Comparison of ENCODE assay signal across 8 cellular contexts in genomic region chr17:74749262-74750038, GRCh38. TPM values are rescaled to one million over a fixed set of nuclear protein-coding genes. Genes with fewer than 3 reads are reported as not detected.
A peak's percentile ranks its signal among the peaks of the same experiment; 100 is the strongest.
DNase-seq lines count a peak whose midpoint lies in the region; ATAC-seq and TF ChIP-seq lines count a peak whose summit lies in the region.

No MANE protein-coding gene starts in this region.

- CTCF ChIA-PET in CD8-positive, alpha-beta memory T cell (lab: Charles Lee), result interaction anchor here (0.5 to 15.2 kb wide), 11 partner anchors 9 to 534 kb away, joined by 3 to 214 read pairs (median 9); partner anchors contain the start of genes GRIN2C, NAT9 and RAB37
- CTCF ChIA-PET in HCT116 (lab: Charles Lee), result interaction anchor here (1.1 to 1.9 kb wide), 5 partner anchors 13 to 381 kb away, joined by 3 to 8 read pairs (median 6); partner anchors contain the start of genes NAT9 and RAB37

- peak overlapping the region; percentile 87 for H3K4me2 ChIP-seq in HCT116 (ENCODE audit: low read length)

- H3K27me3 Mint-ChIP-seq in CD8-positive, alpha-beta memory T cell, result no peaks in the 10 kb centered on the region

- no peak overlapping the region for H2AFZ ChIP-seq in HCT116 (ENCODE audit: low read depth, low read length, poor library complexity, severe bottlenecking)

- H4K20me1 ChIP-seq in HCT116 (ENCODE audit: insufficient read depth), result peaks cover 3% of the 10 kb centered on the region; the same call in 1 of the 2 replicates

- H3K9me3 ChIP-seq in CD8-positive, alpha-beta memory T cell (ENCODE audit: low read length), result no peaks in the 10 kb centered on the region
- H3K9me3 ChIP-seq in HCT116 (ENCODE audit: control insufficient read depth in 1 of 2, insufficient read depth in 1 of 2, low read depth in 1 of 2, low read length in 2 of 2), result no peaks in the 10 kb centered on the region

- H3K79me2 ChIP-seq in HCT116 (ENCODE audit: insufficient read depth, low read length), result peaks cover 57% of the 10 kb centered on the region

- peak overlapping the region; percentile 95 to 100 (median 98) for H3K4me3 Mint-ChIP-seq in CD8-positive, alpha-beta memory T cell

- RAD21 ChIA-PET in HCT116 (lab: Charles Lee; ENCODE audit: low non-redundant PET in 1 of 2, low total read pairs in 2 of 2, uncharacterized antibody in 2 of 2, unreplicated experiment in 2 of 2), result no interaction called here

- H3K4me1 ChIP-seq in CD8-positive, alpha-beta memory T cell (ENCODE audit: insufficient read depth, low read length), result peaks cover 72% of the 10 kb centered on the region
- peaks cover 35 to 59% of the 10 kb centered on the region in 2 experiments for H3K4me1 ChIP-seq in HCT116 (ENCODE audit: control insufficient read depth in 1 of 2, insufficient read depth in 2 of 2, low read length in 2 of 2)

- H3K9me3 Mint-ChIP-seq in CD8-positive, alpha-beta memory T cell, result no peaks in the 10 kb centered on the region

- H3K4me3 ChIP-seq in CD8-positive, alpha-beta memory T cell (ENCODE audit: low read length), result peak overlapping the region; percentile 95
- H3K4me3 ChIP-seq in HCT116 (replicated peaks in 1 of 2; ENCODE audit: low read depth in 1 of 2, low read length in 2 of 2) (peak overlapping the region; percentile 74 to 90), astrocyte of the spinal cord (ENCODE audit: low read depth, low read length) (peak overlapping the region; percentile 72)

- H3K27me3 ChIP-seq in CD8-positive, alpha-beta memory T cell (ENCODE audit: insufficient read depth, low read length, poor library complexity, severe bottlenecking), result no peaks in the 10 kb centered on the region
- no peaks in the 10 kb centered on the region for H3K27me3 ChIP-seq in HCT116 (ENCODE audit: insufficient read depth, low read length)

- H3K27ac Mint-ChIP-seq in CD8-positive, alpha-beta memory T cell, result peak overlapping the region; percentile 78 to 96 (median 93)

- peak overlapping the region; percentile 76 for H3K27ac ChIP-seq in CD8-positive, alpha-beta memory T cell (ENCODE audit: low read depth, low read length)
- peak overlapping the region; percentile 81 for H3K27ac ChIP-seq in HCT116 (ENCODE audit: low read depth, low read length)

- ATAC-seq in HCT116, result peak; percentile 17
- peak; percentile 30 for ATAC-seq in left colon

- BruUV-seq in HCT116 (replicated peaks; lab: Mats Ljungman, UMichigan), result no TSS peak

- no peak for TF ChIP-seq CTCF in HCT116 (IDR thresholded peaks at IDR 0.05 in 2 of 3, conservative IDR thresholded peaks at IDR 0.05 in 1 of 3; ENCODE audit: borderline replicate concordance in 1 of 3, insufficient read depth in 1 of 3, low read depth in 2 of 3, low read length in 2 of 3)
- TF ChIP-seq CTCF in astrocyte of the spinal cord (IDR thresholded peaks at IDR 0.05; ENCODE audit: low read depth, low read length), result no peak

- peak overlapping the region; percentile 79 for H3K9ac ChIP-seq in HCT116 (ENCODE audit: low read length)

- POLR2A ChIA-PET in CD8-positive, alpha-beta memory T cell (lab: Charles Lee), result interaction anchor here (0.6 to 3.8 kb wide), 9 partner anchors 10 to 382 kb away, joined by 4 to 39 read pairs (median 11); partner anchors contain the start of genes FDXR, NAT9, NT5C and RAB37
- POLR2A ChIA-PET in HCT116 (lab: Charles Lee), result interaction anchor here (1.2 to 3.2 kb wide), 5 partner anchors 10 to 123 kb away, joined by 4 to 18 read pairs (median 9); partner anchors contain the start of genes FDXR, NAT9 and RAB37

- H3K4me1 Mint-ChIP-seq in CD8-positive, alpha-beta memory T cell, result peaks cover 57 to 71% (median 65%) of the 10 kb centered on the region in 3 donors

- DNase-seq in CD8-positive, alpha-beta memory T cell, result peak in 3 of 5 donors; percentile 30 to 71 (median 48)
- DNase-seq in HCT116 (ENCODE audit: low read depth, low spot score) (no peak), astrocyte of the spinal cord (ENCODE audit: low read depth, low spot score) (peak; percentile 25), left colon (peak; percentile 63), NCI-H2107 treated with DMSO at 0.1 percent for 48 hours (lab: John Stamatoyannopoulos, UW; ENCODE audit: unreplicated experiment) (no peak), NCI-H2107 (lab: John Stamatoyannopoulos, UW) (no peak)
- DNase-seq in stimulated activated naive CD4-positive, alpha-beta T cell treated with Interleukin-2 at 50 U/mL for 16 hours (lab: John Stamatoyannopoulos, UW), result peak; percentile 36

- peaks cover 17 to 44% (median 18%) of the 10 kb centered on the region in 3 donors for H3K36me3 Mint-ChIP-seq in CD8-positive, alpha-beta memory T cell

- TF ChIP-seq POLR2A in HCT116 (IDR thresholded peaks at IDR 0.05; ENCODE audit: borderline replicate concordance, extremely low read depth, insufficient read depth, insufficient read length), result no peak

- H3K36me3 ChIP-seq in CD8-positive, alpha-beta memory T cell (ENCODE audit: insufficient read depth, low read length), result peaks cover 12% of the 10 kb centered on the region
- H3K36me3 ChIP-seq in HCT116 (ENCODE audit: control insufficient read depth in 1 of 2, insufficient read depth in 2 of 2, low read length in 2 of 2), result peaks cover 0 to 2% of the 10 kb centered on the region in 2 experiments; a peak in 2 of 4 replicates

- in situ Hi-C loops in astrocyte of the spinal cord (cut with HindIII; ENCODE audit: low sequenced_read_pairs), result no loop called here

- no peak for TF ChIP-seq RAD21 in HCT116 (IDR thresholded peaks at IDR 0.05; ENCODE audit: low read depth)

- H3K9me2 ChIP-seq in HCT116 (ENCODE audit: insufficient read depth), result no peaks in the 10 kb centered on the region

- intact Hi-C loops in HCT116 (cut with micrococcal nuclease), result no loop called here
- intact Hi-C loops in left colon (cut with DNase I, micrococcal nuclease), result loop anchor here in 1 of 2 donors (5.0 kb wide), 1 partner anchor 118 kb away; no protein-coding TSS in a partner anchor

TF ChIP-seq in HCT116, 20 proteins besides CTCF, POLR2A, EP300 and RAD21 (continues in another document):
- TF ChIP-seq POLR2AphosphoS5 (IDR thresholded peaks at IDR 0.05; ENCODE audit: low read depth, low read length) (no peak), CBX3 (IDR thresholded peaks at IDR 0.05; ENCODE audit: low read depth) (no peak)

TF ChIP-seq in PFSK-1, 5 proteins besides CTCF, POLR2A, EP300 and RAD21:
- TF ChIP-seq TAF1 (IDR thresholded peaks at IDR 0.05; ENCODE audit: borderline replicate concordance, insufficient read depth, low read length) (no peak), SIN3A (IDR thresholded peaks at IDR 0.05; ENCODE audit: borderline replicate concordance, insufficient read depth, low read length) (no peak), FOXP2 (optimal IDR thresholded peaks at IDR 0.05; ENCODE audit: borderline replicate concordance, extremely low read depth, extremely low read length, insufficient read depth) (peak; percentile 7), POLR2AphosphoS5 (IDR thresholded peaks at IDR 0.05; ENCODE audit: low read depth, low read length) (no peak), REST (IDR thresholded peaks at IDR 0.05; ENCODE audit: insufficient read depth in 1 of 2, low read depth in 2 of 2, low read length in 2 of 2) (no peak)

RNA-seq across cellular contexts. Expression of gene NHERF1, which starts 1.0 kb away (rescaled TPM):
- total RNA-seq in CD8-positive, alpha-beta memory T cell, result 100 to 1,000 TPM; 131 to 133 TPM
- polyA plus RNA-seq in CD8-positive, alpha-beta memory T cell, result 674 TPM
- total RNA-seq in HCT116 (2021; ENCODE audit: unreplicated experiment) (129 TPM), left colon (100 to 1,000 TPM; 186 to 256 TPM)
- polyA plus RNA-seq in HCT116 (2012), result 71.3 and 81.9 TPM in 2 replicates
- 34.4 TPM for polyA plus RNA-seq in PFSK-1 (2012; ENCODE audit: insufficient read length, low read depth)

RNA-seq across cellular contexts. Expression of gene RAB37, which starts 12.4 kb away (rescaled TPM):
- 1 to 10 TPM; 5.8 to 6.0 TPM for total RNA-seq in CD8-positive, alpha-beta memory T cell
- polyA plus RNA-seq in CD8-positive, alpha-beta memory T cell, result 125 TPM
- total RNA-seq in HCT116 (2021; ENCODE audit: unreplicated experiment), result 8.2 TPM
- 10.4 and 11.7 TPM in 2 replicates for polyA plus RNA-seq in HCT116 (2012)
- polyA plus RNA-seq in PFSK-1 (2012; ENCODE audit: insufficient read length, low read depth), result not detected
- 10 to 100 TPM in 1 of 2 donors, 1 to 10 TPM in 1; 7.6 to 14.2 TPM for total RNA-seq in left colon

RNA-seq across cellular contexts. Expression of gene NAT9, which starts 26.7 kb away (rescaled TPM):
- 10 to 100 TPM; 42.7 to 44.5 TPM for total RNA-seq in CD8-positive, alpha-beta memory T cell
- 17.1 TPM for polyA plus RNA-seq in CD8-positive, alpha-beta memory T cell
- total RNA-seq in HCT116 (2021; ENCODE audit: unreplicated experiment), result 88.7 TPM
- polyA plus RNA-seq in HCT116 (2012), result 67.7 and 68.5 TPM in 2 replicates
- polyA plus RNA-seq in PFSK-1 (2012; ENCODE audit: insufficient read length, low read depth), result 78.2 TPM
- 10 to 100 TPM; 30.7 to 42.8 TPM for total RNA-seq in left colon

RNA-seq across cellular contexts. Expression of gene CD300LF, which starts 36.7 kb away (rescaled TPM):
- not detected for total RNA-seq in CD8-positive, alpha-beta memory T cell
- polyA plus RNA-seq in CD8-positive, alpha-beta memory T cell, result not detected
- not detected for total RNA-seq in HCT116 (2021; ENCODE audit: unreplicated experiment)
- polyA plus RNA-seq in HCT116 (2012), result not detected in 2 replicates
- polyA plus RNA-seq in PFSK-1 (2012; ENCODE audit: insufficient read length, low read depth), result not detected
- 1 to 10 TPM in 1 of 2 donors, under 1 TPM in 1; 0.82 to 2.0 TPM for total RNA-seq in left colon

Comparison
In these comparisons a context has a peak if more than half of its experiments do, and no peak if none do; other contexts are left out.
1. DNase-seq: peak in CD8-positive, alpha-beta memory T cell (3 of 5), astrocyte of the spinal cord (single experiment), left colon (2 of 2) and stimulated activated naive CD4-positive, alpha-beta T cell treated with Interleukin-2 at 50 U/mL for 16 hours (single experiment); none in HCT116 (single experiment), NCI-H2107 treated with DMSO at 0.1 percent for 48 hours (single experiment) and NCI-H2107 (single experiment).
2. Peak in every context shown above with its lines, with median percentiles within 50 percentile points of each other: H3K4me3 ChIP-seq.